Comparison of ENCODE assay signal across 8 cellular contexts in the genomic region with DNA sequence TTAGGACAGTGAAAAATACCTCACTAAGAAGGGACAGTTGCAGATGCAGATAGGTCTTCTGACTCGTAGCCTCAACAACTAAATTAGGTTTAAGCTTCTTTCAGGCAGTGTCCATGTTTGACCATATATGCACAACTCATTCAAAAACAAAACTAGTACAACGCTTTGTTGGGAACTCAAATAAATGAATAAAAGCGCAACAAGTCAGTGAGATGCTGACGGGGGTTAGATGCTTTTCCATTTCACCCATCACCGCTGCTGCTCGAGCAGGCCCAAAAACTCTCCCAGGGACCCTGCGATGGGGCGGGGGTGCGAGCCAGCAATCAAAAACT. TPM values are rescaled to one million over a fixed set of nuclear protein-coding genes. Genes with fewer than 3 reads are reported as not detected.
A peak's percentile ranks its signal among the peaks of the same experiment; 100 is the strongest.
DNase-seq lines count a peak whose midpoint lies in the region; ATAC-seq and TF ChIP-seq lines count a peak whose summit lies in the region.

No MANE protein-coding gene starts in this region.

- peaks cover 47% of the 10 kb centered on the region for H3K4me1 Mint-ChIP-seq in activated CD4-positive, alpha-beta T cell treated with anti-CD3 and anti-CD28 coated beads for 36 hours
- peaks cover 62% of the 10 kb centered on the region for H3K4me1 Mint-ChIP-seq in activated naive CD8-positive, alpha-beta T cell (ENCODE audit: low read depth)

- no peaks in the 10 kb centered on the region for H3K27me3 ChIP-seq in suprapubic skin

- WGBS in suprapubic skin: 1% methylated on average over 9 of the region's 9 CpGs

- TF ChIP-seq POLR2A in suprapubic skin (IDR thresholded peaks at IDR 0.05): no peak

- intact Hi-C loops in activated CD4-positive, alpha-beta T cell treated with anti-CD3 and anti-CD28 coated beads for 36 hours (cut with DNase I, micrococcal nuclease): loop anchor here (5.0 to 10.0 kb wide), 6 partner anchors 348 to 1490 kb away; a partner anchor contains a TSS

- H3K36me3 Mint-ChIP-seq in activated CD4-positive, alpha-beta T cell treated with anti-CD3 and anti-CD28 coated beads for 36 hours (ENCODE audit: low read depth): peaks cover 27% of the 10 kb centered on the region
- peaks cover 10% of the 10 kb centered on the region for H3K36me3 Mint-ChIP-seq in activated naive CD8-positive, alpha-beta T cell

- TF ChIP-seq CTCF in suprapubic skin (IDR thresholded peaks at IDR 0.05) (no peak), omental fat pad (IDR thresholded peaks at IDR 0.05) (no peak)

- no peaks in the 10 kb centered on the region for H3K9me3 Mint-ChIP-seq in activated CD4-positive, alpha-beta T cell treated with anti-CD3 and anti-CD28 coated beads for 36 hours (ENCODE audit: low read depth)
- H3K9me3 Mint-ChIP-seq in activated naive CD8-positive, alpha-beta T cell (ENCODE audit: low read depth): no peaks in the 10 kb centered on the region

- DNase-seq in activated CD4-positive, alpha-beta T cell treated with anti-CD3 and anti-CD28 coated beads for 36 hours: no peak
- DNase-seq in activated CD4-positive, alpha-beta T cell treated with anti-CD3 and anti-CD28 coated beads, Interleukin-2, amount 50 U/mL, for 1 hour: no peak
- DNase-seq in islet precursor cell (peak; percentile 29), suprapubic skin (ENCODE audit: low spot score in 2 of 2) (no peak), omental fat pad (ENCODE audit: low spot score) (no peak), NCI-H345 (lab: John Stamatoyannopoulos, UW) (no peak)

- H3K4me1 ChIP-seq in suprapubic skin: peaks cover 25% of the 10 kb centered on the region

- no peak for ATAC-seq in activated CD4-positive, alpha-beta T cell treated with anti-CD3 and anti-CD28 coated beads for 36 hours
- ATAC-seq in omental fat pad (ENCODE audit: low FRiP score) (no peak), GM18517 (IDR thresholded peaks at IDR 0.05; ENCODE audit: unreplicated experiment) (no peak)

- POLR2A ChIA-PET in activated CD4-positive, alpha-beta T cell treated with anti-CD3 and anti-CD28 coated beads for 36 hours (lab: Charles Lee): no interaction called here

- no peaks in the 10 kb centered on the region for H3K9me3 ChIP-seq in suprapubic skin

- TF ChIP-seq EP300 in suprapubic skin (IDR thresholded peaks at IDR 0.05): no peak

- H3K4me3 Mint-ChIP-seq in activated CD4-positive, alpha-beta T cell treated with anti-CD3 and anti-CD28 coated beads for 36 hours: peak overlapping the region; percentile 89
- peak overlapping the region; percentile 96 for H3K4me3 Mint-ChIP-seq in activated naive CD8-positive, alpha-beta T cell

- H3K27me3 Mint-ChIP-seq in activated CD4-positive, alpha-beta T cell treated with anti-CD3 and anti-CD28 coated beads for 36 hours: no peaks in the 10 kb centered on the region
- H3K27me3 Mint-ChIP-seq in activated naive CD8-positive, alpha-beta T cell: no peaks in the 10 kb centered on the region

- H3K4me3 ChIP-seq in suprapubic skin: peak overlapping the region; percentile 100

- H3K36me3 ChIP-seq in suprapubic skin: peaks cover 7% of the 10 kb centered on the region

- peak overlapping the region; percentile 95 for H3K27ac ChIP-seq in suprapubic skin

- peak overlapping the region; percentile 65 for H3K27ac Mint-ChIP-seq in activated CD4-positive, alpha-beta T cell treated with anti-CD3 and anti-CD28 coated beads for 36 hours
- peak overlapping the region; percentile 83 for H3K27ac Mint-ChIP-seq in activated naive CD8-positive, alpha-beta T cell

- CTCF ChIA-PET in activated CD4-positive, alpha-beta T cell treated with anti-CD3 and anti-CD28 coated beads for 36 hours (lab: Charles Lee): interaction anchor here (1.9 to 22.8 kb wide), 3 partner anchors 11 to 68 kb away, joined by 6 to 341 read pairs (median 7); a partner anchor contains a TSS

RNA-seq across cellular contexts. Expression of a gene that starts 0.6 kb away (rescaled TPM):
- total RNA-seq in activated CD4-positive, alpha-beta T cell treated with anti-CD3 and anti-CD28 coated beads for 36 hours: 10 to 100 TPM; 55.3 to 62.8 TPM
- total RNA-seq in suprapubic skin: 10 to 100 TPM; 11.7 to 25.5 (median 19.4) TPM
- total RNA-seq in omental fat pad: 10 to 100 TPM; 10.5 to 14.2 (median 12.7) TPM

RNA-seq across cellular contexts. Expression of a gene that starts 20.1 kb away (rescaled TPM):
- total RNA-seq in activated CD4-positive, alpha-beta T cell treated with anti-CD3 and anti-CD28 coated beads for 36 hours: not detected
- 10 to 100 TPM in 3 of 4 donors, 1 to 10 TPM in 1; 3.5 to 36.1 (median 20.8) TPM for total RNA-seq in suprapubic skin
- 1 to 10 TPM; 2.1 to 2.7 (median 2.2) TPM for total RNA-seq in omental fat pad

RNA-seq across cellular contexts. Expression of a gene that starts 53.5 kb away (rescaled TPM):
- under 1 TPM; 0.43 to 0.83 TPM for total RNA-seq in activated CD4-positive, alpha-beta T cell treated with anti-CD3 and anti-CD28 coated beads for 36 hours
- total RNA-seq in suprapubic skin (10 to 100 TPM in 3 of 4 donors, 1 to 10 TPM in 1; 9.3 to 48.9 (median 20.0) TPM), omental fat pad (100 to 1,000 TPM in 1 of 4 donors, 10 to 100 TPM in 3; 24.2 to 270 (median 59.1) TPM)

Comparison
In these comparisons a context has a peak if more than half of its experiments do, and no peak if none do; other contexts are left out.
1. RNA of a gene that starts 53.5 kb away (total RNA-seq): 24.2 to 270 TPM in omental fat pad and 9.3 to 48.9 TPM in suprapubic skin; 0.43 to 0.83 TPM in activated CD4-positive, alpha-beta T cell treated with anti-CD3 and anti-CD28 coated beads for 36 hours; every median in the first group is over 4 times any median in the second.